35 cellular contexts compared by ENCODE assay signal in genomic region chr13:79765331-79765730, GRCh38.
"Had no signal": no experiment of that assay in that cellular context is flagged by ENCODE, and none has a peak within 500 bp of the region (broad histone marks: within the 10 kb centered on the region; RNA-seq: fewer than 3 reads in every experiment).

No MANE protein-coding gene starts in this region.

- DNase-seq: activated B cell treated with CpG ODN at 0.5 μM for 24 hours; activated CD4-positive, alpha-beta memory T cell treated with anti-CD3 and anti-CD28 coated beads for 36 hours; activated CD4-positive, alpha-beta T cell treated with anti-CD3 and anti-CD28 coated beads for 4 hours; activated CD4-positive, alpha-beta T cell treated with anti-CD3 and anti-CD28 coated beads, Interleukin-2, amount 50 U/mL, for 1 hour; activated CD4-positive, CD25-positive, alpha-beta regulatory T cell treated with anti-CD3 and anti-CD28 coated beads, Interleukin-2, amount 50 U/mL, for 72 hours; activated CD8-positive, alpha-beta memory T cell treated with anti-CD3 and anti-CD28 coated beads, Interleukin-2, amount 10 ng/mL, durations not matched to agents 7 days and 5 days; activated CD8-positive, alpha-beta memory T cell treated with anti-CD3 and anti-CD28 coated beads, Interleukin-2, amount 50 U/mL, for 48 hours; activated effector memory CD4-positive, alpha-beta T cell treated with Interleukin-2 at 50 U/mL for 16 hours; activated naive CD4-positive, alpha-beta T cell treated with anti-CD3 and anti-CD28 coated beads, Interleukin-2, amount 10 ng/mL, durations not matched to agents 7 days and 5 days; activated naive CD8-positive, alpha-beta T cell treated with anti-CD3 and anti-CD28 coated beads, Interleukin-2, amount 50 U/mL, for 24 hours; activated T-cell treated with anti-CD3 and anti-CD28 coated beads, Interleukin-2, amount 50 U/mL, for 48 hours; amniotic stem cell; aorta; brain microvascular endothelial cell; Karpas-422; MG63; NCI-H1048; NCI-H1105 treated with DMSO at 0.1 percent for 48 hours; NCI-H1436; NCI-H1694; NCI-H1930; NCI-H2081 treated with DMSO at 0.1 percent for 48 hours; NCI-H345; NCI-H524 treated with DMSO at 0.1 percent for 48 hours; NK-92 treated with Interleukin-12 subunit alpha and Interleukin-12 subunit beta, amount 100 ng/mL, for 24 hours; PC-9; Right ventricle myocardium superior; SW 1271; T-helper 1 cell; T-helper 2 cell; T-helper 9 cell had no signal

- H3K4me2 ChIP-seq: PC-9 had no signal

- H3K27ac Mint-ChIP-seq: activated B cell treated with CpG ODN at 0.5 μM for 24 hours; activated CD4-positive, alpha-beta memory T cell treated with anti-CD3 and anti-CD28 coated beads for 36 hours; activated CD8-positive, alpha-beta memory T cell treated with anti-CD3 and anti-CD28 coated beads, Interleukin-2, amount 10 ng/mL, durations not matched to agents 7 days and 5 days; activated naive CD8-positive, alpha-beta T cell; activated naive CD8-positive, alpha-beta T cell treated with anti-CD3 and anti-CD28 coated beads, Interleukin-2, amount 50 U/mL, for 24 hours had no signal

- H3K4me1 Mint-ChIP-seq: activated B cell treated with CpG ODN at 0.5 μM for 24 hours; activated CD8-positive, alpha-beta memory T cell treated with anti-CD3 and anti-CD28 coated beads, Interleukin-2, amount 10 ng/mL, durations not matched to agents 7 days and 5 days; activated naive CD4-positive, alpha-beta T cell treated with anti-CD3 and anti-CD28 coated beads, Interleukin-2, amount 10 ng/mL, durations not matched to agents 7 days and 5 days; activated naive CD8-positive, alpha-beta T cell treated with anti-CD3 and anti-CD28 coated beads, Interleukin-2, amount 50 U/mL, for 24 hours; central memory CD8-positive, alpha-beta T cell had no signal

- H3K27me3 ChIP-seq: brain microvascular endothelial cell, cardiac muscle cell, MG63 had no signal

- H3K9me3 Mint-ChIP-seq: activated B cell treated with CpG ODN at 0.5 μM for 24 hours; activated CD4-positive, alpha-beta memory T cell treated with anti-CD3 and anti-CD28 coated beads for 36 hours; activated naive CD8-positive, alpha-beta T cell treated with anti-CD3 and anti-CD28 coated beads, Interleukin-2, amount 50 U/mL, for 24 hours had no signal

- H3K27ac ChIP-seq: brain microvascular endothelial cell, cardiac muscle cell, PC-9, VCaP had no signal

- H2AFZ ChIP-seq: PC-9 had no signal

- H3K4me3 ChIP-seq: cardiac muscle cell, MG63, PC-9 had no signal

- H3K4me3 Mint-ChIP-seq: activated B cell treated with CpG ODN at 0.5 μM for 24 hours; activated CD4-positive, alpha-beta memory T cell treated with anti-CD3 and anti-CD28 coated beads for 36 hours; activated CD8-positive, alpha-beta memory T cell treated with anti-CD3 and anti-CD28 coated beads, Interleukin-2, amount 10 ng/mL, durations not matched to agents 7 days and 5 days; activated naive CD4-positive, alpha-beta T cell treated with anti-CD3 and anti-CD28 coated beads, Interleukin-2, amount 10 ng/mL, durations not matched to agents 7 days and 5 days; activated naive CD8-positive, alpha-beta T cell; activated naive CD8-positive, alpha-beta T cell treated with anti-CD3 and anti-CD28 coated beads, Interleukin-2, amount 50 U/mL, for 24 hours; central memory CD8-positive, alpha-beta T cell had no signal

- H3K36me3 Mint-ChIP-seq: activated CD4-positive, alpha-beta memory T cell treated with anti-CD3 and anti-CD28 coated beads for 36 hours; activated CD8-positive, alpha-beta memory T cell treated with anti-CD3 and anti-CD28 coated beads, Interleukin-2, amount 10 ng/mL, durations not matched to agents 7 days and 5 days; activated naive CD4-positive, alpha-beta T cell treated with anti-CD3 and anti-CD28 coated beads, Interleukin-2, amount 10 ng/mL, durations not matched to agents 7 days and 5 days; activated naive CD8-positive, alpha-beta T cell had no signal

- H3K36me3 ChIP-seq: brain microvascular endothelial cell, cardiac muscle cell, MG63 had no signal

- H3K9me3 ChIP-seq: MG63 had no signal

- ATAC-seq: activated CD8-positive, alpha-beta memory T cell treated with anti-CD3 and anti-CD28 coated beads, Interleukin-2, amount 10 ng/mL, durations not matched to agents 7 days and 5 days; activated naive CD8-positive, alpha-beta T cell treated with anti-CD3 and anti-CD28 coated beads, Interleukin-2, amount 50 U/mL, for 24 hours had no signal

- H3K27me3 Mint-ChIP-seq: activated B cell treated with CpG ODN at 0.5 μM for 24 hours; activated CD4-positive, alpha-beta memory T cell treated with anti-CD3 and anti-CD28 coated beads for 36 hours; activated CD8-positive, alpha-beta memory T cell treated with anti-CD3 and anti-CD28 coated beads, Interleukin-2, amount 10 ng/mL, durations not matched to agents 7 days and 5 days; activated naive CD4-positive, alpha-beta T cell treated with anti-CD3 and anti-CD28 coated beads, Interleukin-2, amount 10 ng/mL, durations not matched to agents 7 days and 5 days; activated naive CD8-positive, alpha-beta T cell; activated naive CD8-positive, alpha-beta T cell treated with anti-CD3 and anti-CD28 coated beads, Interleukin-2, amount 50 U/mL, for 24 hours; central memory CD8-positive, alpha-beta T cell had no signal
